In the genomic region with DNA sequence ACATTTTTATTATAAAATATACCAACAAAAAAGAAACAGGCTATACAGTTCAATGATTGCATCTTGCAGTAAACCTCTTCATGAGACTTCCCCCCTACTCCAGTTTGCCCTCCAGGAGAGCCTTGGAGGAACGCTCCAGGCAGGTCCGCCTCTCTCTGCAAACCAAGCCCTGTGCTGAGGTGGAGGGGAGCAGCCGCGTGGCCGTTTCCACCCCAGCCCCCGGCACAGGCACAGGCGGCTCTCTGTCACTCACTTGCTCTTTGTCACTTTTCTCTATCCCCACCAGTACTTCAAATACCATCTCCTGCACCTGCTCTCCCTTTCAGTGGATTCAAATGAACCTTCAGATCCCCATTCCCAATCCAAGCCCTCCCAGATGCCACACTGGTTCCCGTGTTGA, we compare ENCODE assay signal across 37 cellular contexts.
"Had no signal": no experiment of that assay in that cellular context is flagged by ENCODE, and none has a peak within 500 bp of the region (broad histone marks: within the 10 kb centered on the region; RNA-seq: fewer than 3 reads in every experiment).

No MANE protein-coding gene starts in this region.

- ATAC-seq: activated CD4-positive, alpha-beta T cell treated with anti-CD3 and anti-CD28 coated beads for 36 hours; activated CD8-positive, alpha-beta memory T cell treated with anti-CD3 and anti-CD28 coated beads, Interleukin-2, amount 10 ng/mL, durations not matched to agents 7 days and 5 days; activated CD8-positive, alpha-beta T cell treated with anti-CD3 and anti-CD28 coated beads, Interleukin-2, amount 10 ng/mL, durations not matched to agents 7 days and 5 days; activated naive CD8-positive, alpha-beta T cell treated with anti-CD3 and anti-CD28 coated beads, Interleukin-2, amount 50 U/mL, for 24 hours had no signal

- H3K4me3 Mint-ChIP-seq: activated B cell treated with CpG ODN at 0.5 μM for 24 hours; activated CD4-positive, alpha-beta memory T cell treated with anti-CD3 and anti-CD28 coated beads, Interleukin-2, amount 10 ng/mL, durations not matched to agents 7 days and 5 days; activated CD4-positive, alpha-beta T cell treated with anti-CD3 and anti-CD28 coated beads for 36 hours; activated CD8-positive, alpha-beta memory T cell treated with anti-CD3 and anti-CD28 coated beads, Interleukin-2, amount 10 ng/mL, durations not matched to agents 7 days and 5 days; activated CD8-positive, alpha-beta T cell treated with anti-CD3 and anti-CD28 coated beads, Interleukin-2, amount 10 ng/mL, durations not matched to agents 7 days and 5 days; activated naive CD4-positive, alpha-beta T cell treated with anti-CD3 and anti-CD28 coated beads, Interleukin-2, amount 50 U/mL, for 24 hours; activated naive CD8-positive, alpha-beta T cell; activated naive CD8-positive, alpha-beta T cell treated with anti-CD3 and anti-CD28 coated beads, Interleukin-2, amount 10 ng/mL, durations not matched to agents 7 days and 5 days; activated naive CD8-positive, alpha-beta T cell treated with anti-CD3 and anti-CD28 coated beads, Interleukin-2, amount 50 U/mL, for 24 hours; activated T-cell treated with anti-CD3 and anti-CD28 coated beads, Interleukin-2, amount 50 U/mL, for 24 hours; brain; central memory CD8-positive, alpha-beta T cell; T-helper 1 cell treated with Interleukin-12 subunit alpha and Interleukin-12 subunit beta and Interleukin-4 antibody, amounts not matched to agents 30 μg/mL and 1 μg/mL, for 36 hours; T-helper 2 cell treated with Interferon-gamma antibody and Interleukin-4, amounts not matched to agents 5 μg/mL and 100 μg/mL, for 36 hours had no signal

- H3K27me3 ChIP-seq: ascending aorta, cardiac muscle cell, colonic mucosa had no signal

- FAIRE-seq: bronchial epithelial cell, TTC549 had no signal

- H3K4me1 ChIP-seq: ascending aorta, colonic mucosa had no signal

- H3K36me3 ChIP-seq: ascending aorta, cardiac muscle cell, colonic mucosa had no signal

- H3K27ac Mint-ChIP-seq: activated B cell treated with CpG ODN at 0.5 μM for 24 hours; activated CD4-positive, alpha-beta memory T cell treated with anti-CD3 and anti-CD28 coated beads, Interleukin-2, amount 10 ng/mL, durations not matched to agents 7 days and 5 days; activated CD4-positive, alpha-beta T cell treated with anti-CD3 and anti-CD28 coated beads for 36 hours; activated CD8-positive, alpha-beta memory T cell treated with anti-CD3 and anti-CD28 coated beads, Interleukin-2, amount 10 ng/mL, durations not matched to agents 7 days and 5 days; activated CD8-positive, alpha-beta T cell treated with anti-CD3 and anti-CD28 coated beads, Interleukin-2, amount 10 ng/mL, durations not matched to agents 7 days and 5 days; activated naive CD4-positive, alpha-beta T cell treated with anti-CD3 and anti-CD28 coated beads, Interleukin-2, amount 50 U/mL, for 24 hours; activated naive CD8-positive, alpha-beta T cell; activated naive CD8-positive, alpha-beta T cell treated with anti-CD3 and anti-CD28 coated beads, Interleukin-2, amount 10 ng/mL, durations not matched to agents 7 days and 5 days; activated naive CD8-positive, alpha-beta T cell treated with anti-CD3 and anti-CD28 coated beads, Interleukin-2, amount 50 U/mL, for 24 hours; activated T-cell treated with anti-CD3 and anti-CD28 coated beads, Interleukin-2, amount 50 U/mL, for 24 hours; activated T-helper 2 cell treated with anti-CD3 and anti-CD28 coated beads, Interferon-gamma antibody, Interleukin-2, Interleukin-4, amounts not matched to agents 10 μg/mL and 5 μg/mL and 100 μg/mL, durations not matched to agents 14 hours and 24 hours and 36 hours; brain; T-helper 1 cell treated with Interleukin-12 subunit alpha and Interleukin-12 subunit beta and Interleukin-4 antibody, amounts not matched to agents 30 μg/mL and 1 μg/mL, for 36 hours; T-helper 2 cell treated with Interferon-gamma antibody and Interleukin-4, amounts not matched to agents 5 μg/mL and 100 μg/mL, for 36 hours had no signal

- H3K36me3 Mint-ChIP-seq: activated CD8-positive, alpha-beta memory T cell treated with anti-CD3 and anti-CD28 coated beads, Interleukin-2, amount 10 ng/mL, durations not matched to agents 7 days and 5 days; activated naive CD4-positive, alpha-beta T cell treated with anti-CD3 and anti-CD28 coated beads, Interleukin-2, amount 50 U/mL, for 24 hours; activated naive CD8-positive, alpha-beta T cell; activated naive CD8-positive, alpha-beta T cell treated with anti-CD3 and anti-CD28 coated beads, Interleukin-2, amount 10 ng/mL, durations not matched to agents 7 days and 5 days; brain had no signal

- H3K4me3 ChIP-seq: ascending aorta, cardiac muscle cell, colonic mucosa had no signal

- DNase-seq: activated B cell treated with CpG ODN at 0.5 μM for 24 hours; activated CD4-positive, alpha-beta memory T cell treated with anti-CD3 and anti-CD28 coated beads, Interleukin-2, amount 10 ng/mL, durations not matched to agents 7 days and 5 days; activated CD4-positive, alpha-beta T cell treated with anti-CD3 and anti-CD28 coated beads for 1 hour; activated CD4-positive, alpha-beta T cell treated with anti-CD3 and anti-CD28 coated beads for 36 hours; activated CD4-positive, alpha-beta T cell treated with anti-CD3 and anti-CD28 coated beads for 48 hours; activated CD4-positive, alpha-beta T cell treated with anti-CD3 and anti-CD28 coated beads, Interleukin-2, amount 50 U/mL, for 1 hour; activated CD4-positive, alpha-beta T cell treated with anti-CD3 and anti-CD28 coated beads, Interleukin-2, amount 50 U/mL, for 4 hours; activated CD8-positive, alpha-beta memory T cell treated with anti-CD3 and anti-CD28 coated beads for 24 hours; activated CD8-positive, alpha-beta memory T cell treated with anti-CD3 and anti-CD28 coated beads, Interleukin-2, amount 10 ng/mL, durations not matched to agents 7 days and 5 days; activated CD8-positive, alpha-beta memory T cell treated with anti-CD3 and anti-CD28 coated beads, Interleukin-2, amount 50 U/mL, for 48 hours; activated CD8-positive, alpha-beta T cell treated with anti-CD3 and anti-CD28 coated beads, Interleukin-2, amount 10 ng/mL, durations not matched to agents 7 days and 5 days; activated effector memory CD4-positive, alpha-beta T cell treated with Interleukin-2 at 50 U/mL for 16 hours; activated gamma-delta T cell; activated naive CD4-positive, alpha-beta T cell treated with Interleukin-2 at 50 U/mL for 16 hours; activated naive CD8-positive, alpha-beta T cell treated with anti-CD3 and anti-CD28 coated beads, Interleukin-2, amount 10 ng/mL, durations not matched to agents 7 days and 5 days; activated naive CD8-positive, alpha-beta T cell treated with anti-CD3 and anti-CD28 coated beads, Interleukin-2, amount 50 U/mL, for 24 hours; activated T-cell treated with anti-CD3 and anti-CD28 coated beads, Interleukin-2, amount 50 U/mL, for 24 hours; activated T-cell treated with anti-CD3 and anti-CD28 coated beads, Interleukin-2, amount 50 U/mL, for 48 hours; amygdala; anterior cingulate cortex; caudate nucleus; cerebellar nuclear complex; colonic mucosa; T-helper 2 cell; T-helper 9 cell had no signal

- H3K9me3 ChIP-seq: ascending aorta, colonic mucosa had no signal

- H3K4me1 Mint-ChIP-seq: activated B cell treated with CpG ODN at 0.5 μM for 24 hours; activated CD4-positive, alpha-beta memory T cell treated with anti-CD3 and anti-CD28 coated beads, Interleukin-2, amount 10 ng/mL, durations not matched to agents 7 days and 5 days; activated CD4-positive, alpha-beta T cell treated with anti-CD3 and anti-CD28 coated beads for 36 hours; activated CD8-positive, alpha-beta memory T cell treated with anti-CD3 and anti-CD28 coated beads, Interleukin-2, amount 10 ng/mL, durations not matched to agents 7 days and 5 days; activated naive CD4-positive, alpha-beta T cell treated with anti-CD3 and anti-CD28 coated beads, Interleukin-2, amount 50 U/mL, for 24 hours; activated naive CD8-positive, alpha-beta T cell treated with anti-CD3 and anti-CD28 coated beads, Interleukin-2, amount 10 ng/mL, durations not matched to agents 7 days and 5 days; activated naive CD8-positive, alpha-beta T cell treated with anti-CD3 and anti-CD28 coated beads, Interleukin-2, amount 50 U/mL, for 24 hours; central memory CD8-positive, alpha-beta T cell had no signal

- H3K27ac ChIP-seq: ascending aorta, cardiac muscle cell, colonic mucosa, VCaP had no signal

- H3K27me3 Mint-ChIP-seq: activated B cell treated with CpG ODN at 0.5 μM for 24 hours; activated CD4-positive, alpha-beta memory T cell treated with anti-CD3 and anti-CD28 coated beads, Interleukin-2, amount 10 ng/mL, durations not matched to agents 7 days and 5 days; activated CD4-positive, alpha-beta T cell treated with anti-CD3 and anti-CD28 coated beads for 36 hours; activated CD8-positive, alpha-beta memory T cell treated with anti-CD3 and anti-CD28 coated beads, Interleukin-2, amount 10 ng/mL, durations not matched to agents 7 days and 5 days; activated naive CD4-positive, alpha-beta T cell treated with anti-CD3 and anti-CD28 coated beads, Interleukin-2, amount 50 U/mL, for 24 hours; activated naive CD8-positive, alpha-beta T cell; activated naive CD8-positive, alpha-beta T cell treated with anti-CD3 and anti-CD28 coated beads, Interleukin-2, amount 50 U/mL, for 24 hours; activated T-cell treated with anti-CD3 and anti-CD28 coated beads, Interleukin-2, amount 50 U/mL, for 24 hours; brain; central memory CD8-positive, alpha-beta T cell had no signal
